Comparison of ENCODE assay signal across 23 cellular contexts in the genomic region with DNA sequence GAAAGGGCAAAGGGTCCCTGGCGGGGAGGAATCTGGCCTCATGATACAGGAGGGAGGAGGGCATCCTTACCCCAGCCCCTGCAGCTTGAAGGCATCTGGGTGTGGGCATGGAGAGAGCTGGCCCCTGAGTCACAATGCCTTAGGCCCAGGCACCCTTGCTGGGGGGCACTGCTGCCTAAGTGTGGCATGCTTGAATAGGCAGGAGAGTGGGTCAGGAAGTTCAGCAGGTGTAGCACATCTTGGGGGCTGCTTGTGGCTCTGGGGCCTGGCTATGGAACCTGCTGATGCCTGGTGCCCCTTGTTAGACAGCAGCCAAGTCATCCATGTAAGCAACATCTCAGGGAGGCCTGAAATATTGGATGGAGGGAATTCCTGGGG.
A peak's percentile ranks its signal among the peaks of the same experiment; 100 is the strongest.
DNase-seq lines count a peak whose midpoint lies in the region; TF ChIP-seq lines count a peak whose summit lies in the region.
"Had no signal": no experiment of that assay in that cellular context is flagged by ENCODE, and none has a peak within 500 bp of the region (broad histone marks: within the 10 kb centered on the region; RNA-seq: fewer than 3 reads in every experiment).

No MANE protein-coding gene starts in this region.

- TF ChIP-seq POLR2A in ovary (IDR thresholded peaks at IDR 0.05): no peak

- H3K79me2 ChIP-seq in Karpas-422 (ENCODE audit: low read length): no peaks in the 10 kb centered on the region

- H3K27me3 Mint-ChIP-seq in activated T-cell treated with anti-CD3 and anti-CD28 coated beads, Interleukin-2, amount 50 U/mL, for 24 hours: peaks cover 4% of the 10 kb centered on the region
- peaks cover 5% of the 10 kb centered on the region for H3K27me3 Mint-ChIP-seq in type B pancreatic cell
- H3K27me3 Mint-ChIP-seq: CD4-positive, alpha-beta memory T cell had no signal

- H3K4me3 ChIP-seq in Karpas-422 (ENCODE audit: low read length) (no peak overlapping the region), ovary (no peak overlapping the region)
- H3K4me3 ChIP-seq: GM12878, GM23338 had no signal

- H3K9me3 ChIP-seq in Karpas-422 (ENCODE audit: low read length): no peaks in the 10 kb centered on the region
- H3K9me3 ChIP-seq in ovary: no peaks in the 10 kb centered on the region

- TF ChIP-seq EP300 in ovary (IDR thresholded peaks at IDR 0.05): no peak

- H3K36me3 ChIP-seq in Karpas-422 (ENCODE audit: insufficient read depth, low read length): no peaks in the 10 kb centered on the region
- H3K36me3 ChIP-seq in ovary: no peaks in the 10 kb centered on the region

- no peaks in the 10 kb centered on the region for H4K20me1 ChIP-seq in Karpas-422 (ENCODE audit: insufficient read depth, low read depth, low read length)

- no peaks in the 10 kb centered on the region for H3K9me3 Mint-ChIP-seq in activated T-cell treated with anti-CD3 and anti-CD28 coated beads, Interleukin-2, amount 50 U/mL, for 24 hours
- no peaks in the 10 kb centered on the region for H3K9me3 Mint-ChIP-seq in type B pancreatic cell
- H3K9me3 Mint-ChIP-seq: CD4-positive, alpha-beta memory T cell; GM23338; H9; HFFc6 had no signal

- no peak overlapping the region for H2AFZ ChIP-seq in Karpas-422 (ENCODE audit: low read length)
- H2AFZ ChIP-seq: GM23338 had no signal

- no peak overlapping the region for H3K4me3 Mint-ChIP-seq in activated T-cell treated with anti-CD3 and anti-CD28 coated beads, Interleukin-2, amount 50 U/mL, for 24 hours
- H3K4me3 Mint-ChIP-seq in type B pancreatic cell: no peak overlapping the region
- H3K4me3 Mint-ChIP-seq: CD4-positive, alpha-beta memory T cell; GM23338; H9; HFFc6 had no signal

- H3K9ac ChIP-seq in Karpas-422 (ENCODE audit: low read length): no peak overlapping the region

- H3K27ac ChIP-seq in Karpas-422 (ENCODE audit: low read length): no peak overlapping the region
- no peak overlapping the region for H3K27ac ChIP-seq in ovary

- H3K27ac Mint-ChIP-seq in activated T-cell treated with anti-CD3 and anti-CD28 coated beads, Interleukin-2, amount 50 U/mL, for 24 hours: peak overlapping the region; percentile 37
- no peak overlapping the region for H3K27ac Mint-ChIP-seq in type B pancreatic cell
- H3K27ac Mint-ChIP-seq: GM23338, H9, HFFc6 had no signal

- H3K9me2 ChIP-seq in Karpas-422 (replicated peaks; ENCODE audit: insufficient read depth, low read length): no peaks in the 10 kb centered on the region

- H3K4me1 Mint-ChIP-seq in activated T-cell treated with anti-CD3 and anti-CD28 coated beads, Interleukin-2, amount 50 U/mL, for 24 hours (ENCODE audit: low read depth): peaks cover 21% of the 10 kb centered on the region
- H3K4me1 Mint-ChIP-seq in type B pancreatic cell (ENCODE audit: unreplicated experiment): peaks cover 6% of the 10 kb centered on the region
- H3K4me1 Mint-ChIP-seq: GM23338 had no signal

- DNase-seq in activated T-cell treated with anti-CD3 and anti-CD28 coated beads, Interleukin-2, amount 50 U/mL, for 24 hours: no peak
- DNase-seq in activated T-cell treated with anti-CD3 and anti-CD28 coated beads for 4 hours (no peak), Karpas-422 (peak; percentile 31), mucosa of gallbladder (ENCODE audit: low spot score) (peak; percentile 1), type B pancreatic cell (ENCODE audit: extremely low spot score, unreplicated experiment) (peak; percentile 50), ovary (no peak), AG08395 (ENCODE audit: low spot score) (no peak)
- DNase-seq: C1 segment of cervical spinal cord; CD4-positive, alpha-beta memory T cell; COR-L47; DMS53; H9; HFFc6; IMR-90; KG1; MM.1S; NCI-H2029; NCI-H446 treated with DMSO at 0.1 percent for 48 hours; NCI-H526; RPMI8226; SHP77 treated with DMSO at 0.1 percent for 48 hours had no signal

- H3K4me2 ChIP-seq in Karpas-422 (ENCODE audit: low read depth, low read length, poor library complexity, severe bottlenecking): no peak overlapping the region
- H3K4me2 ChIP-seq: GM23338 had no signal

- H3K36me3 Mint-ChIP-seq in activated T-cell treated with anti-CD3 and anti-CD28 coated beads, Interleukin-2, amount 50 U/mL, for 24 hours (ENCODE audit: low read depth): no peaks in the 10 kb centered on the region
- no peaks in the 10 kb centered on the region for H3K36me3 Mint-ChIP-seq in type B pancreatic cell
- H3K36me3 Mint-ChIP-seq: CD4-positive, alpha-beta memory T cell had no signal

- 94 to 100% (median 97%) methylated on average over 1 of the region's 1 CpG for WGBS in ovary, 3 donors

- peaks cover 22% of the 10 kb centered on the region for H3K4me1 ChIP-seq in Karpas-422 (ENCODE audit: low read length)
- H3K4me1 ChIP-seq in ovary (ENCODE audit: insufficient read depth): no peaks in the 10 kb centered on the region

- H3K27me3 ChIP-seq in Karpas-422 (ENCODE audit: low read length) (no peaks in the 10 kb centered on the region), ovary (no peaks in the 10 kb centered on the region)

- intact Hi-C loops in ovary (cut with DNase I): loop anchor here in 1 of 4 donors (5.0 kb wide), 1 partner anchor 927 kb away; no protein-coding TSS in a partner anchor

- TF ChIP-seq CTCF in type B pancreatic cell (conservative IDR thresholded peaks at IDR 0.05): no peak
- no peak for TF ChIP-seq CTCF in ovary (IDR thresholded peaks at IDR 0.05)

Comparison
In these comparisons a context has a peak if more than half of its experiments do, and no peak if none do; other contexts are left out.
1. DNase-seq: peak in Karpas-422 (single experiment), mucosa of gallbladder (single experiment) and type B pancreatic cell (single experiment); none in activated T-cell treated with anti-CD3 and anti-CD28 coated beads, Interleukin-2, amount 50 U/mL, for 24 hours (single experiment), activated T-cell treated with anti-CD3 and anti-CD28 coated beads for 4 hours (single experiment), ovary (0 of 5) and AG08395 (single experiment).